Comparison of ENCODE assay signal across 15 cellular contexts in genomic region chr3:44816334-44816733, GRCh38. TPM values are rescaled to one million over a fixed set of nuclear protein-coding genes. Genes with fewer than 3 reads are reported as not detected.
"Had no signal": no experiment of that assay in that cellular context is flagged by ENCODE, and none has a peak within 500 bp of the region (broad histone marks: within the 10 kb centered on the region; RNA-seq: fewer than 3 reads in every experiment).

No MANE protein-coding gene starts in this region.

RNA-seq across cellular contexts. Expression of gene TMEM42, which starts 45.4 kb away (rescaled TPM):
- total RNA-seq: ascending aorta had no signal

RNA-seq across cellular contexts. Expression of gene TGM4, which starts 58.1 kb away (rescaled TPM):
- total RNA-seq: activated naive CD4-positive, alpha-beta T cell treated with anti-CD3 and anti-CD28 coated beads for 36 hours; activated naive CD4-positive, alpha-beta T cell treated with anti-CD3 and anti-CD28 coated beads, Interleukin-2, amount 50 U/mL, for 72 hours; activated naive CD8-positive, alpha-beta T cell treated with anti-CD3 and anti-CD28 coated beads for 36 hours; activated naive CD8-positive, alpha-beta T cell treated with anti-CD3 and anti-CD28 coated beads, Interleukin-2, amount 10 ng/mL, durations not matched to agents 7 days and 5 days; activated T-cell treated with anti-CD3 and anti-CD28 coated beads, Interleukin-2, amount 50 U/mL, for 4 hours; activated T-cell treated with anti-CD3 and anti-CD28 coated beads, Interleukin-2, amount 50 U/mL, for 72 hours; activated T-helper 1 cell treated with anti-CD3 and anti-CD28 coated beads, Interleukin-12 subunit alpha, Interleukin-12 subunit beta, Interleukin-2, Interleukin-4 antibody, amounts not matched to agents 30 ng/mL and 10 ng/mL and 1 ng/mL, durations not matched to agents 14 hours and 24 hours and 36 hours; activated T-helper 17 cell treated with anti-CD3 and anti-CD28 coated beads, Interleukin-2, amount 50 U/mL, for 72 hours; activated T-helper 2 cell treated with anti-CD3 and anti-CD28 coated beads, Interferon-gamma antibody, Interleukin-2, Interleukin-4, amounts not matched to agents 10 μg/mL and 5 μg/mL and 100 μg/mL, durations not matched to agents 14 hours and 24 hours and 36 hours; aorta; ascending aorta; body of pancreas; cardiac muscle cell; cardiac septum; cerebellum had no signal
- polyA plus RNA-seq: aorta had no signal
